Comparison of ENCODE assay signal across 10 cellular contexts in genomic region chr13:44818428-44818827, GRCh38.
DNase-seq lines count a peak whose midpoint lies in the region; ATAC-seq and TF ChIP-seq lines count a peak whose summit lies in the region.
"Had no signal": no experiment of that assay in that cellular context is flagged by ENCODE, and none has a peak within 500 bp of the region (broad histone marks: within the 10 kb centered on the region; RNA-seq: fewer than 3 reads in every experiment).

No MANE protein-coding gene starts in this region.

- peaks cover 46% of the 10 kb centered on the region for H3K4me1 Mint-ChIP-seq in osteocyte (ENCODE audit: unreplicated experiment)

- DNase-seq in NCI-H2227 (lab: John Stamatoyannopoulos, UW; ENCODE audit: unreplicated experiment) (peak; percentile 21), NCI-H2227 treated with DMSO at 0.1 percent for 48 hours (lab: John Stamatoyannopoulos, UW) (no peak), NCI-H524 treated with DMSO at 0.1 percent for 48 hours (lab: John Stamatoyannopoulos, UW) (peak; percentile 20), cardiac fibroblast (ENCODE audit: low read depth in 2 of 2) (peak; percentile 45 to 51), osteocyte (ENCODE audit: extremely low spot score, unreplicated experiment) (no peak), activated gamma-delta T cell treated with Interleukin-2 at 50 U/mL for 16 hours (no peak), heart right ventricle (no peak)
- DNase-seq: activated effector memory CD4-positive, alpha-beta T cell treated with Interleukin-2 at 50 U/mL for 16 hours; Peyer's patch had no signal

- H3K27me3 ChIP-seq in heart right ventricle = no peaks in the 10 kb centered on the region
- H3K27me3 ChIP-seq: Peyer's patch had no signal

- H3K4me3 ChIP-seq in cardiac fibroblast (replicated peaks in 1 of 2; ENCODE audit: low read depth in 2 of 2, low read length in 2 of 2) = no peak overlapping the region
- no peak overlapping the region for H3K4me3 ChIP-seq in heart right ventricle
- H3K4me3 ChIP-seq: Peyer's patch had no signal

- no peak for TF ChIP-seq CTCF in cardiac fibroblast (IDR thresholded peaks at IDR 0.05; ENCODE audit: low read depth, low read length)
- TF ChIP-seq CTCF in osteocyte (IDR thresholded peaks at IDR 0.05) = peak; percentile 41
- peak in 1 of 9 donors; percentile 17 for TF ChIP-seq CTCF in heart right ventricle (IDR thresholded peaks at IDR 0.05)

- H3K36me3 Mint-ChIP-seq in osteocyte (ENCODE audit: unreplicated experiment) = no peaks in the 10 kb centered on the region

- ATAC-seq in heart right ventricle (no peak), GM18511 (IDR thresholded peaks at IDR 0.05; ENCODE audit: unreplicated experiment) (no peak)

- H3K9me3 ChIP-seq in heart right ventricle = no peaks in the 10 kb centered on the region
- H3K9me3 ChIP-seq: Peyer's patch had no signal

- no peaks in the 10 kb centered on the region for H3K36me3 ChIP-seq in heart right ventricle
- H3K36me3 ChIP-seq: Peyer's patch had no signal

- WGBS in heart right ventricle, 2 donors = 56 to 67% methylated on average over 6 of the region's 6 CpGs

- H3K27ac ChIP-seq in heart right ventricle = no peak overlapping the region
- H3K27ac ChIP-seq: Peyer's patch had no signal

- intact Hi-C loops in heart right ventricle (cut with DNase I) = no loop called here

- no peak overlapping the region for H3K4me3 Mint-ChIP-seq in osteocyte (ENCODE audit: unreplicated experiment)

- peaks cover 3% of the 10 kb centered on the region for H3K9me3 Mint-ChIP-seq in osteocyte (ENCODE audit: unreplicated experiment)

- peaks cover 0 to 5% (median 0%) of the 10 kb centered on the region in 9 donors for H3K4me1 ChIP-seq in heart right ventricle
- H3K4me1 ChIP-seq: Peyer's patch had no signal

- H3K27ac Mint-ChIP-seq in osteocyte (ENCODE audit: unreplicated experiment) = no peak overlapping the region

- H3K27me3 Mint-ChIP-seq in osteocyte (ENCODE audit: unreplicated experiment) = no peaks in the 10 kb centered on the region

Comparison
In these comparisons a context has a peak if more than half of its experiments do, and no peak if none do; other contexts are left out.
1. DNase-seq: peak in NCI-H2227 (single experiment), NCI-H524 treated with DMSO at 0.1 percent for 48 hours (single experiment) and cardiac fibroblast (2 of 2); none in NCI-H2227 treated with DMSO at 0.1 percent for 48 hours (single experiment), osteocyte (single experiment), activated gamma-delta T cell treated with Interleukin-2 at 50 U/mL for 16 hours (single experiment) and heart right ventricle (0 of 2).